Comparison of ENCODE assay signal across 9 cellular contexts in the genomic region with DNA sequence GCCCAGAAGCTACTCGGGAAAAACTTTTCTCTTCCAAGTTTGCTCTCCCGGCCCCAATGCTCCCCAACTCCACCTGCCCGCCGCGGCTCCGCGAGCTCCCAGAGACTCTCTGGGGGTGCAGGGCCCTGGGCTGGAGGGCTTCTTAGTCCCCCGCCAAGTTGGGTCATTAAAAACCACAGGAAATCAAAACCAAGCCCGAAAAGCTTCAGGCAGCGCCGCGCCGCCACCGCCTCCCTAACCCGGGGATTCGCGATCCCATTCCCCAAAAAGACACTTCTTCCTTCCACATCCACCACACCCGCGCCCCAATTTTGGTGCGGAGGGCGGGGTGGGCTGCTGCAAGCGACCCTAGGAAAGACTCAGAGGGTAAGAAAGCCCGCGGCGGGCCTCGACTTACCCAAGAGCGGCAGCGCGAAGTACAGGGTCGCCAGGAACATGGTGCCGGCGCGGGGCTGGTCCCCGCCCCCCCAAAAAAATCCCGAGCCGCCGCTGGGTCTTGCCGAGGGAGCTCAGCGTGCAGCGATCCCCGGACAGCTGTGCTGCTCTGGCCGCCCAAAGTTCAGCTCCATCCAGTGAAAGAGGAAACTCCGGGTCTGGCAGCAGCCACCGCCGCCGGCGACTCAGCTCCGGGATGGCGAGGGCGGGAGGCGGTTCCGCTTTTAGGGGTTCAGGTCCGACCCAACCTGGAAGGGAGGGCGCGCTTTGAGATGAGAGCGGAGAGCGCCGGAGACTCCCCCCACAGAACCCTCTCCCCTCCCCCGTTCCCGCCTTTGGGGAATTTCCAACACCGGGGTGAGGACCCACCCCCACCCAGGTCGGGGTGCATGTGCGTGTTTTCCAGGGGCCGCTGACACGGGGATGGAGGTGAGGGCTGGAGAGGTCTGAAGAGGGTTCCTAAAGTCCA. TPM values are rescaled to one million over a fixed set of nuclear protein-coding genes. Genes with fewer than 3 reads are reported as not detected.
DNase-seq lines count a peak whose midpoint lies in the region; ATAC-seq, FAIRE-seq and TF ChIP-seq lines count a peak whose summit lies in the region.
"Had no signal": no experiment of that assay in that cellular context is flagged by ENCODE, and none has a peak within 500 bp of the region (broad histone marks: within the 10 kb centered on the region; RNA-seq: fewer than 3 reads in every experiment).

No MANE protein-coding gene starts in this region.

- SMC1A ChIA-PET in GM12878 (lab: Charles Lee; ENCODE audit: uncharacterized antibody, unreplicated experiment): no interaction called here

- TF ChIP-seq EP300 in GM12878 (IDR thresholded peaks at IDR 0.05; ENCODE audit: borderline replicate concordance in 1 of 2, control insufficient read depth in 1 of 2, low read depth in 2 of 2, low read length in 2 of 2): no peak

- DNase-seq in NCI-H510A treated with DMSO at 0.1 percent for 48 hours (lab: John Stamatoyannopoulos, UW): peak; percentile 2
- DNase-seq in NCI-H510A (lab: John Stamatoyannopoulos, UW): no peak
- no peak for DNase-seq in GM12878 (ENCODE audit: low read depth, low spot score)
- DNase-seq in kidney epithelial cell (ENCODE audit: low read depth): no peak
- DNase-seq in thoracic aorta (ENCODE audit: low spot score): no peak
- DNase-seq in NCI-H345 treated with DMSO at 0.1 percent for 48 hours (lab: John Stamatoyannopoulos, UW; ENCODE audit: unreplicated experiment): no peak

- H4K20me1 ChIP-seq in GM12878 (ENCODE audit: control insufficient read depth, insufficient read depth): no peaks in the 10 kb centered on the region

- H3K4me1 ChIP-seq in GM12878 (ENCODE audit: control insufficient read depth, insufficient read depth, low read length) (no peaks in the 10 kb centered on the region), thoracic aorta (ENCODE audit: control insufficient read depth in 1 of 2, low read depth in 2 of 2) (peaks cover 0 to 14% of the 10 kb centered on the region in 2 donors)

- TF ChIP-seq POLR2A in GM12878 (IDR thresholded peaks at IDR 0.05; ENCODE audit: low read depth, low read length): no peak

- H3K36me3 ChIP-seq in GM12878 (ENCODE audit: control insufficient read depth in 2 of 2, insufficient read depth in 2 of 2, low read length in 1 of 2) (no peaks in the 10 kb centered on the region), kidney epithelial cell (ENCODE audit: control insufficient read depth, insufficient read depth, low read length) (no peaks in the 10 kb centered on the region), thoracic aorta (no peaks in the 10 kb centered on the region)

- H3K27ac ChIP-seq in GM12878 (ENCODE audit: control insufficient read depth, insufficient read depth) (no peak overlapping the region), thoracic aorta (no peak overlapping the region)
- H3K27ac ChIP-seq: HL-60 had no signal

- in situ Hi-C loops in GM12878 (cut with MboI): no loop called here

- no peak for TF ChIP-seq RAD21 in GM12878 (IDR thresholded peaks at IDR 0.05; ENCODE audit: insufficient read depth, low read depth, low read length)

- WGBS in GM12878 (ENCODE audit: insufficient coverage, insufficient replicate concordance, low lambda C conversion rate, missing lambda C conversion rate): 13% methylated on average over 54 of the region's 65 CpGs

- RAD21 ChIA-PET in GM12878 (lab: Charles Lee; ENCODE audit: unreplicated experiment): no interaction called here

- H3K4me3 ChIP-seq in GM12878 (no peak overlapping the region), kidney epithelial cell (ENCODE audit: low read depth, low read length) (peak overlapping the region; percentile 52), thoracic aorta (peak overlapping the region; percentile 77)

- H3K9ac ChIP-seq in GM12878 (ENCODE audit: control insufficient read depth, insufficient read depth, low read length): no peak overlapping the region

- H3K9me3 ChIP-seq in GM12878 (replicated peaks; ENCODE audit: control insufficient read depth, insufficient read depth, low read length) (no peaks in the 10 kb centered on the region), thoracic aorta (no peaks in the 10 kb centered on the region)

- peak overlapping the region; percentile 55; the same call in 1 of the 2 replicates for H3K4me2 ChIP-seq in GM12878 (ENCODE audit: control insufficient read depth, insufficient read depth)

- no peak for ATAC-seq in GM12878
- ATAC-seq in thoracic aorta (ENCODE audit: insufficient number of reproducible peaks, low FRiP score, low read depth): no peak
- no peak for ATAC-seq in HG02642 (IDR thresholded peaks at IDR 0.05; ENCODE audit: poor library complexity, unreplicated experiment)
- no peak for ATAC-seq in GM19351 (IDR thresholded peaks at IDR 0.05; ENCODE audit: unreplicated experiment)

- TF ChIP-seq CTCF in GM12878 (IDR thresholded peaks at IDR 0.05 in 2 of 3, conservative IDR thresholded peaks at IDR 0.05 in 1 of 3; ENCODE audit: control insufficient read depth in 2 of 3, extremely low read depth in 1 of 3, insufficient read depth in 1 of 3, low read depth in 3 of 3, low read length in 3 of 3) (no peak), kidney epithelial cell (IDR thresholded peaks at IDR 0.05; ENCODE audit: insufficient read depth, low read length, poor library complexity, severe bottlenecking) (no peak), thoracic aorta (IDR thresholded peaks at IDR 0.05) (no peak)

- intact Hi-C loops in GM12878 (cut with micrococcal nuclease; ENCODE audit: unreplicated experiment): no loop called here

- H2AFZ ChIP-seq in GM12878 (ENCODE audit: control insufficient read depth, low read depth, low read length): no peak overlapping the region

- FAIRE-seq in GM12878 (lab: Jason Lieb, UNC): no peak

- CTCF ChIA-PET in GM12878 (lab: Yijun Ruan, JAX): no interaction called here

- H3K79me2 ChIP-seq in GM12878 (ENCODE audit: control insufficient read depth, insufficient read depth, low read length): no peaks in the 10 kb centered on the region

- BruUV-seq in GM12878 (replicated peaks; lab: Mats Ljungman, UMichigan): no TSS peak

- POLR2A ChIA-PET in GM12878 (lab: Charles Lee): no interaction called here

- H3K27me3 ChIP-seq in GM12878 (replicated peaks in 1 of 2; ENCODE audit: control insufficient read depth in 2 of 2, insufficient read depth in 2 of 2, low read length in 1 of 2) (peaks cover 2 to 6% of the 10 kb centered on the region in 2 experiments), kidney epithelial cell (ENCODE audit: control insufficient read depth, insufficient read depth, low read length) (no peaks in the 10 kb centered on the region), thoracic aorta (replicated peaks; ENCODE audit: insufficient read depth) (no peaks in the 10 kb centered on the region)

TF ChIP-seq in GM12878, 131 proteins besides CTCF, POLR2A, EP300 and RAD21:
- TF ChIP-seq SUZ12 (IDR thresholded peaks at IDR 0.05; ENCODE audit: unreplicated experiment) (peak; percentile 12), SMAD1 (IDR thresholded peaks at IDR 0.05; ENCODE audit: low read depth, partially characterized antibody) (no peak)
TF ChIP-seq in GM12878: peak in this region for 1.

RNA-seq across cellular contexts. Expression of a gene that starts 1.2 kb away (rescaled TPM):
- total RNA-seq in GM12878 (2013; cell fraction: nucleolus; rRNA removed): not detected in 2 replicates
- not detected in 2 replicates for total RNA-seq in GM12878 (2014; rRNA removed)
- total RNA-seq in GM12878 (2014; rRNA removed; fragmentation: Illumina TruSeq; extraction: Trizol): not detected in 2 replicates
- total RNA-seq in GM12878 (2021): 0.05 TPM in 2 replicates
- polyA plus RNA-seq in GM12878 (2011; ENCODE audit: low read depth): not detected
- polyA plus RNA-seq in GM12878 (2011; rRNA removed): not detected in 2 replicates
- polyA plus RNA-seq in GM12878 (2011; cell fraction: cytosol; rRNA removed): not detected in 2 replicates
- polyA plus RNA-seq in GM12878 (2011; cell fraction: nucleus; rRNA removed): not detected in 2 replicates
- 0.01 TPM in 1 of 2 replicates, not detected in the other for polyA plus RNA-seq in GM12878 (2012)
- polyA plus RNA-seq in GM12878 (2014; fragmentation: Illumina TruSeq; extraction: Trizol): not detected in 2 replicates
- not detected for polyA plus RNA-seq in GM12878 (2014; fragmentation: Nextera tagmentation; extraction: Ambion mirVana)
- polyA plus RNA-seq in GM12878 (2014; rRNA removed): not detected in 2 replicates
- under 1 TPM in 1 of 2 experiments, not detected in 1; 0.19 TPM for polyA plus RNA-seq in GM12878 (2016; fragmentation: Nextera tagmentation; extraction: Ambion mirVana)
- not detected in 2 replicates for polyA minus RNA-seq in GM12878 (2011; rRNA and poly(A)+ RNA removed)
- polyA minus RNA-seq in GM12878 (2011; cell fraction: cytosol; rRNA and poly(A)+ RNA removed): not detected in 2 replicates
- not detected in 2 replicates for polyA minus RNA-seq in GM12878 (2011; cell fraction: nucleus; rRNA and poly(A)+ RNA removed)
- 1.6 and 1.7 TPM in 2 replicates for total RNA-seq in kidney epithelial cell
- 1 to 10 TPM; 5.8 to 9.3 TPM for total RNA-seq in thoracic aorta

RNA-seq across cellular contexts. Expression of a gene that starts 52.4 kb away (rescaled TPM):
- total RNA-seq in GM12878 (2013; cell fraction: nucleolus; rRNA removed): not detected in 2 replicates
- total RNA-seq in GM12878 (2014; rRNA removed) (not detected in 2 replicates), GM12878 (2014; rRNA removed; fragmentation: Illumina TruSeq; extraction: Trizol) (not detected in 2 replicates), GM12878 (2021) (not detected in 2 replicates), kidney epithelial cell (not detected in 2 replicates), thoracic aorta (not detected)
- not detected for polyA plus RNA-seq in GM12878 (2011; ENCODE audit: low read depth)
- polyA plus RNA-seq in GM12878 (2011; rRNA removed) (not detected in 2 replicates), GM12878 (2014; fragmentation: Illumina TruSeq; extraction: Trizol) (not detected in 2 replicates), GM12878 (2014; fragmentation: Nextera tagmentation; extraction: Ambion mirVana) (not detected), GM12878 (2014; rRNA removed) (not detected in 2 replicates), GM12878 (2016; fragmentation: Nextera tagmentation; extraction: Ambion mirVana) (not detected)
- polyA plus RNA-seq in GM12878 (2011; cell fraction: cytosol; rRNA removed): not detected in 2 replicates
- not detected in 2 replicates for polyA plus RNA-seq in GM12878 (2011; cell fraction: nucleus; rRNA removed)
- polyA plus RNA-seq in GM12878 (2012): not detected in 2 replicates
- not detected in 2 replicates for polyA minus RNA-seq in GM12878 (2011; rRNA and poly(A)+ RNA removed)
- not detected in 2 replicates for polyA minus RNA-seq in GM12878 (2011; cell fraction: cytosol; rRNA and poly(A)+ RNA removed)
- polyA minus RNA-seq in GM12878 (2011; cell fraction: nucleus; rRNA and poly(A)+ RNA removed): not detected in 2 replicates
